In genomic region chr5:161077895-161078566, GRCh38 we compare ENCODE assay signal across 24 cellular contexts.
"Had no signal": no experiment of that assay in that cellular context is flagged by ENCODE, and none has a peak within 500 bp of the region (broad histone marks: within the 10 kb centered on the region; RNA-seq: fewer than 3 reads in every experiment).

No MANE protein-coding gene starts in this region.

- H3K4me1 ChIP-seq: heart right ventricle, left lung, lower lobe of right lung, spleen, suprapubic skin, tibial artery, upper lobe of right lung had no signal

- H3K4me3 ChIP-seq: heart right ventricle, hepatocyte, left lung, lower lobe of right lung, ovary, skin epidermis, spleen, suprapubic skin, thoracic aorta, tibial artery, upper lobe of right lung had no signal

- H3K4me2 ChIP-seq: hepatocyte had no signal

- ATAC-seq: heart right ventricle; left cardiac atrium; left lung; lower lobe of right lung; natural killer cell; right cardiac atrium; sciatic nerve; stimulated activated effector memory CD8-positive, alpha-beta T cell treated with anti-CD3 and anti-CD28 coated beads, Interleukin-12 subunit alpha, Interleukin-12 subunit beta, amount 100 ng/mL, for 72 hours; upper lobe of right lung had no signal

- H3K27ac ChIP-seq: heart right ventricle, hepatocyte, left lung, lower lobe of right lung, ovary, skin epidermis, spleen, suprapubic skin, thoracic aorta, tibial artery, upper lobe of right lung had no signal

- H3K27me3 ChIP-seq: heart right ventricle, hepatocyte, left lung, ovary, spleen, suprapubic skin, tibial artery, upper lobe of right lung had no signal

- H2AFZ ChIP-seq: hepatocyte had no signal

- DNase-seq: heart right ventricle; islet precursor cell; left cardiac atrium; left lung; lower lobe of right lung; mammary epithelial cell; mesenchymal stem cell; naive B cell; natural killer cell; ovary; retina; right cardiac atrium; spleen; stimulated activated CD4-positive, alpha-beta T cell treated with anti-CD3 and anti-CD28 coated beads, Interleukin-4, amount 100 ng/mL, for 24 hours; stimulated activated naive CD4-positive, alpha-beta T cell; tibial artery; trophoblast cell; upper lobe of right lung had no signal

- H3K79me2 ChIP-seq: hepatocyte had no signal

- H3K9me3 ChIP-seq: left lung, lower lobe of right lung, ovary, suprapubic skin, thoracic aorta, tibial artery, upper lobe of right lung had no signal

- H3K36me3 ChIP-seq: heart right ventricle, left lung, lower lobe of right lung, ovary, spleen, suprapubic skin, thoracic aorta, tibial artery, upper lobe of right lung had no signal
